ENCODE assay signal across 8 cellular contexts in genomic region chr3:183265713-183266417, GRCh38. TPM values are rescaled to one million over a fixed set of nuclear protein-coding genes. Genes with fewer than 3 reads are reported as not detected.
A peak's percentile ranks its signal among the peaks of the same experiment; 100 is the strongest.
DNase-seq lines count a peak whose midpoint lies in the region; ATAC-seq, FAIRE-seq and TF ChIP-seq lines count a peak whose summit lies in the region.

No MANE protein-coding gene starts in this region.

- H3K9me1 ChIP-seq in endothelial cell of umbilical vein (replicated peaks; ENCODE audit: control insufficient read depth, extremely low read depth, insufficient read depth, low read length) = no peaks in the 10 kb centered on the region

- H4K20me1 ChIP-seq in endothelial cell of umbilical vein (replicated peaks; ENCODE audit: control insufficient read depth, extremely low read depth, insufficient read depth, low read length) = no peaks in the 10 kb centered on the region

- H3K4me2 ChIP-seq in endothelial cell of umbilical vein (ENCODE audit: insufficient read depth, low read length) = no peak overlapping the region

- peak; percentile 35 for ATAC-seq in sciatic nerve

- H2AFZ ChIP-seq in endothelial cell of umbilical vein (ENCODE audit: low read depth, low read length) = no peak overlapping the region

- BruUV-seq in endothelial cell of umbilical vein (replicated peaks; lab: Mats Ljungman, UMichigan) = no TSS peak

- no peak overlapping the region for H3K9ac ChIP-seq in endothelial cell of umbilical vein (replicated peaks; ENCODE audit: extremely low read depth, insufficient read depth, low read length)

- peak overlapping the region; percentile 31 for H3K27ac ChIP-seq in endothelial cell of umbilical vein (ENCODE audit: insufficient read depth, low read depth, low read length)

- peaks cover 18% of the 10 kb centered on the region for H3K4me1 ChIP-seq in endothelial cell of umbilical vein (ENCODE audit: control insufficient read depth, extremely low read depth, insufficient read depth, low read length)

- no peak for TF ChIP-seq CTCF in endothelial cell of umbilical vein (IDR thresholded peaks at IDR 0.05; ENCODE audit: extremely low read depth in 1 of 2, insufficient read depth in 1 of 2, low read depth in 1 of 2, low read length in 2 of 2)

- H3K4me3 ChIP-seq in endothelial cell of umbilical vein (replicated peaks in 1 of 3; ENCODE audit: insufficient read depth in 1 of 3, low read depth in 1 of 3, low read length in 3 of 3) = no peak overlapping the region

- CTCF ChIA-PET in endothelial cell of umbilical vein (lab: Charles Lee) = interaction anchor here (0.9 to 2.4 kb wide), 10 partner anchors 9 to 117 kb away, joined by 3 to 15 read pairs (median 6); partner anchors contain the start of gene B3GNT5

- no peak for TF ChIP-seq POLR2A in H54 (IDR thresholded peaks at IDR 0.05; ENCODE audit: low read depth, low read length)
- no peak for TF ChIP-seq POLR2A in endothelial cell of umbilical vein (IDR thresholded peaks at IDR 0.05; ENCODE audit: low read depth, low read length)

- H3K27me3 ChIP-seq in endothelial cell of umbilical vein (ENCODE audit: control insufficient read depth in 2 of 2, insufficient read depth in 2 of 2, low read length in 2 of 2) = no peaks in the 10 kb centered on the region

- FAIRE-seq in H54 (lab: Jason Lieb, UNC) = peak; percentile 100
- FAIRE-seq in endothelial cell of umbilical vein (lab: Jason Lieb, UNC) = peak; percentile 91

- peaks cover 0 to 9% of the 10 kb centered on the region in 2 experiments for H3K36me3 ChIP-seq in endothelial cell of umbilical vein (ENCODE audit: control insufficient read depth in 2 of 2, extremely low read depth in 1 of 2, insufficient read depth in 2 of 2, low read length in 2 of 2)

- no peaks in the 10 kb centered on the region for H3K9me3 ChIP-seq in endothelial cell of umbilical vein (replicated peaks; ENCODE audit: control insufficient read depth, insufficient read depth, low read length)

- POLR2A ChIA-PET in endothelial cell of umbilical vein (lab: Charles Lee) = no interaction called here

- H3K79me2 ChIP-seq in endothelial cell of umbilical vein (ENCODE audit: control insufficient read depth, insufficient read depth, low read length) = peaks cover 37% of the 10 kb centered on the region

- DNase-seq in H54 (ENCODE audit: insufficient read length, low spot score) (peak; percentile 81), RKO (ENCODE audit: low spot score) (peak; percentile 89), endothelial cell of umbilical vein (ENCODE audit: low read depth, low spot score) (peak; percentile 83), sciatic nerve (ENCODE audit: low spot score) (no peak), epidermal melanocyte (ENCODE audit: insufficient read length, low spot score) (no peak), NCI-H187 (lab: John Stamatoyannopoulos, UW) (no peak), C1 segment of cervical spinal cord (lab: John Stamatoyannopoulos, UW) (no peak)
- DNase-seq in effector CD4-positive, alpha-beta T cell = no peak

- dilution Hi-C loops in endothelial cell of umbilical vein (cut with MboI; ENCODE audit: extremely low pct_ligation_motif_present, low sequenced_read_pairs) = no loop called here

- intact Hi-C loops in endothelial cell of umbilical vein (cut with micrococcal nuclease) = no loop called here
- intact Hi-C loops in sciatic nerve (cut with DNase I) = no loop called here

TF ChIP-seq in endothelial cell of umbilical vein, 7 proteins besides CTCF, POLR2A, EP300 and RAD21:
- TF ChIP-seq MAX (IDR thresholded peaks at IDR 0.05; ENCODE audit: insufficient read depth, insufficient read length) (no peak), EZH2 (IDR thresholded peaks at IDR 0.05; ENCODE audit: borderline replicate concordance, low read depth, low read length, severe bottlenecking) (no peak), POLR2AphosphoS5 (IDR thresholded peaks at IDR 0.05; ENCODE audit: insufficient read depth, low read depth, low read length) (peak; percentile 31), FOS (IDR thresholded peaks at IDR 0.05; ENCODE audit: borderline replicate concordance, insufficient read depth, low read length) (peak; percentile 90), GATA2 (IDR thresholded peaks at IDR 0.05; ENCODE audit: insufficient read depth, insufficient read length, low read depth, low read length) (peak; percentile 59), JUN (IDR thresholded peaks at IDR 0.05; ENCODE audit: borderline replicate concordance, insufficient read depth, insufficient read length, low read depth) (peak; percentile 23), MYC (IDR thresholded peaks at IDR 0.05; ENCODE audit: low read depth, low read length) (no peak)

RNA-seq across cellular contexts. Expression of gene B3GNT5, which starts 12.8 kb away (rescaled TPM):
- total RNA-seq in endothelial cell of umbilical vein (25.6 and 29.4 TPM in 2 replicates), sciatic nerve (30.3 TPM)
- 3.3 and 4.1 TPM in 2 replicates for polyA plus RNA-seq in endothelial cell of umbilical vein
- polyA plus RNA-seq in endothelial cell of umbilical vein (2011; cell fraction: cytosol; rRNA removed) = 5.1 and 5.6 TPM in 2 replicates
- polyA plus RNA-seq in endothelial cell of umbilical vein (2011; cell fraction: nucleus; rRNA removed) = 3.6 and 5.1 TPM in 2 replicates
- 16.8 and 28.2 TPM in 2 replicates for polyA plus RNA-seq in endothelial cell of umbilical vein (2012)
- 13.5 and 15.5 TPM in 2 replicates for polyA minus RNA-seq in endothelial cell of umbilical vein
- 2.5 TPM for polyA minus RNA-seq in endothelial cell of umbilical vein (2011; cell fraction: cytosol; rRNA and poly(A)+ RNA removed)
- 6.0 and 6.7 TPM in 2 replicates for polyA minus RNA-seq in endothelial cell of umbilical vein (2011; cell fraction: nucleus; rRNA and poly(A)+ RNA removed)

Comparison
In these comparisons a context has a peak if more than half of its experiments do, and no peak if none do; other contexts are left out.
1. DNase-seq: peak in H54 (single experiment), RKO (single experiment) and endothelial cell of umbilical vein (single experiment); none in sciatic nerve (single experiment), epidermal melanocyte (single experiment), NCI-H187 (0 of 2), effector CD4-positive, alpha-beta T cell (single experiment) and C1 segment of cervical spinal cord (0 of 14).